Comparison of ENCODE assay signal across 12 cellular contexts in genomic region chr1:31381394-31382287, GRCh38. TPM values are rescaled to one million over a fixed set of nuclear protein-coding genes. Genes with fewer than 3 reads are reported as not detected.
DNase-seq lines count a peak whose midpoint lies in the region; ATAC-seq and TF ChIP-seq lines count a peak whose summit lies in the region.
"Had no signal": no experiment of that assay in that cellular context is flagged by ENCODE, and none has a peak within 500 bp of the region (broad histone marks: within the 10 kb centered on the region; RNA-seq: fewer than 3 reads in every experiment).

No MANE protein-coding gene starts in this region.

- H3K9ac ChIP-seq in skeletal muscle tissue (ENCODE audit: low read depth in 1 of 3, low read length in 3 of 3): peak overlapping the region; percentile 45 to 73 (median 58)

- no peak overlapping the region for H3K27ac Mint-ChIP-seq in naive thymus-derived CD8-positive, alpha-beta T cell
- H3K27ac Mint-ChIP-seq: activated B cell treated with CpG ODN at 0.5 μM for 24 hours; activated naive CD4-positive, alpha-beta T cell treated with anti-CD3 and anti-CD28 coated beads, Interleukin-2, amount 50 U/mL, for 72 hours; stimulated activated naive CD8-positive, alpha-beta T cell treated with anti-CD3 and anti-CD28 coated beads, Interleukin-15, amount 100 ng/mL, for 72 hours had no signal

- H3K9me3 ChIP-seq in right atrium auricular region: no peaks in the 10 kb centered on the region
- no peaks in the 10 kb centered on the region for H3K9me3 ChIP-seq in skeletal muscle tissue (ENCODE audit: control insufficient read depth in 3 of 3, low read length in 3 of 3)
- H3K9me3 ChIP-seq in ascending aorta: no peaks in the 10 kb centered on the region
- H3K9me3 ChIP-seq: right lobe of liver had no signal

- TF ChIP-seq CTCF in right atrium auricular region (IDR thresholded peaks at IDR 0.05): no peak
- TF ChIP-seq CTCF in ascending aorta (IDR thresholded peaks at IDR 0.05): no peak

- H3K36me3 Mint-ChIP-seq in naive thymus-derived CD8-positive, alpha-beta T cell: no peaks in the 10 kb centered on the region
- H3K36me3 Mint-ChIP-seq: activated naive CD4-positive, alpha-beta T cell treated with anti-CD3 and anti-CD28 coated beads, Interleukin-2, amount 50 U/mL, for 72 hours had no signal

- H3K4me3 Mint-ChIP-seq in naive thymus-derived CD8-positive, alpha-beta T cell: no peak overlapping the region
- H3K4me3 Mint-ChIP-seq: activated B cell treated with CpG ODN at 0.5 μM for 24 hours; stimulated activated naive CD8-positive, alpha-beta T cell treated with anti-CD3 and anti-CD28 coated beads, Interleukin-15, amount 100 ng/mL, for 72 hours had no signal

- H3K27me3 Mint-ChIP-seq in naive thymus-derived CD8-positive, alpha-beta T cell: peaks cover 11 to 51% (median 33%) of the 10 kb centered on the region in 5 donors

- no peak for ATAC-seq in naive thymus-derived CD8-positive, alpha-beta T cell
- ATAC-seq: activated naive CD4-positive, alpha-beta T cell treated with anti-CD3 and anti-CD28 coated beads, Interleukin-2, amount 50 U/mL, for 72 hours; stimulated activated naive CD8-positive, alpha-beta T cell treated with anti-CD3 and anti-CD28 coated beads, Interleukin-15, amount 100 ng/mL, for 72 hours had no signal

- intact Hi-C loops in ascending aorta (cut with DNase I): no loop called here

- POLR2A ChIA-PET in naive thymus-derived CD8-positive, alpha-beta T cell (lab: Charles Lee): no interaction called here

- DNase-seq in LHCN-M2 (ENCODE audit: low read depth): peak; percentile 87
- DNase-seq in caudate nucleus (lab: John Stamatoyannopoulos, UW): peak in 5 of 61 donors; percentile 12 to 41 (median 15)
- peak; percentile 63 for DNase-seq in right atrium auricular region (ENCODE audit: low spot score)
- no peak for DNase-seq in NCI-H1092 (lab: John Stamatoyannopoulos, UW)
- DNase-seq in naive thymus-derived CD8-positive, alpha-beta T cell: no peak
- no peak for DNase-seq in NCI-H2196 treated with DMSO at 0.1 percent for 48 hours (lab: John Stamatoyannopoulos, UW; ENCODE audit: unreplicated experiment)
- DNase-seq in ascending aorta (ENCODE audit: low spot score in 2 of 2): no peak
- DNase-seq: activated B cell treated with CpG ODN at 0.5 μM for 24 hours; right lobe of liver; stimulated activated naive CD8-positive, alpha-beta T cell treated with anti-CD3 and anti-CD28 coated beads, Interleukin-15, amount 100 ng/mL, for 72 hours had no signal

- H3K4me1 Mint-ChIP-seq in naive thymus-derived CD8-positive, alpha-beta T cell: no peaks in the 10 kb centered on the region
- H3K4me1 Mint-ChIP-seq: activated B cell treated with CpG ODN at 0.5 μM for 24 hours; stimulated activated naive CD8-positive, alpha-beta T cell treated with anti-CD3 and anti-CD28 coated beads, Interleukin-15, amount 100 ng/mL, for 72 hours had no signal

- peaks cover 0 to 2% (median 0%) of the 10 kb centered on the region in 9 donors for H3K9me3 Mint-ChIP-seq in naive thymus-derived CD8-positive, alpha-beta T cell
- H3K9me3 Mint-ChIP-seq: activated B cell treated with CpG ODN at 0.5 μM for 24 hours; activated naive CD4-positive, alpha-beta T cell treated with anti-CD3 and anti-CD28 coated beads, Interleukin-2, amount 50 U/mL, for 72 hours; stimulated activated naive CD8-positive, alpha-beta T cell treated with anti-CD3 and anti-CD28 coated beads, Interleukin-15, amount 100 ng/mL, for 72 hours had no signal

- H3K27ac ChIP-seq in caudate nucleus (ENCODE audit: low read depth, low read length): peak overlapping the region; percentile 21
- H3K27ac ChIP-seq in right atrium auricular region: peak overlapping the region; percentile 74 to 93
- peak overlapping the region; percentile 82 for H3K27ac ChIP-seq in skeletal muscle tissue (ENCODE audit: low read depth, low read length)
- no peak overlapping the region for H3K27ac ChIP-seq in ascending aorta
- H3K27ac ChIP-seq: right lobe of liver had no signal

- H3K4me1 ChIP-seq in right atrium auricular region (peaks cover 0 to 30% of the 10 kb centered on the region in 2 donors), skeletal muscle tissue (ENCODE audit: control insufficient read depth in 3 of 3, insufficient read depth in 3 of 3, low read length in 3 of 3) (peaks cover 34 to 63% (median 63%) of the 10 kb centered on the region in 3 donors), ascending aorta (peaks cover 0 to 8% of the 10 kb centered on the region in 2 donors)
- H3K4me1 ChIP-seq: right lobe of liver had no signal

- no peaks in the 10 kb centered on the region for H3K27me3 ChIP-seq in right atrium auricular region
- no peaks in the 10 kb centered on the region for H3K27me3 ChIP-seq in skeletal muscle tissue (ENCODE audit: control insufficient read depth in 3 of 3, insufficient read depth in 3 of 3, low read length in 3 of 3)
- no peaks in the 10 kb centered on the region for H3K27me3 ChIP-seq in ascending aorta
- H3K27me3 ChIP-seq: right lobe of liver had no signal

- no peaks in the 10 kb centered on the region for H3K36me3 ChIP-seq in right atrium auricular region
- H3K36me3 ChIP-seq in skeletal muscle tissue (ENCODE audit: control insufficient read depth in 3 of 3, insufficient read depth in 3 of 3, low read length in 3 of 3): no peaks in the 10 kb centered on the region
- no peaks in the 10 kb centered on the region for H3K36me3 ChIP-seq in ascending aorta
- H3K36me3 ChIP-seq: right lobe of liver had no signal

- H3K4me3 ChIP-seq in right atrium auricular region (no peak overlapping the region), skeletal muscle tissue (ENCODE audit: low read length in 3 of 3) (peak overlapping the region in 1 of 3 donors; percentile 41), ascending aorta (no peak overlapping the region)
- H3K4me3 ChIP-seq: right lobe of liver had no signal

RNA-seq across cellular contexts. Expression of gene FABP3, which starts 8.8 kb away (rescaled TPM):
- total RNA-seq in LHCN-M2 (2014; rRNA removed) (5.1 and 10.2 TPM in 2 replicates), right atrium auricular region (1,000 to 10,000 TPM; 3,211 to 3,527 TPM), skeletal muscle tissue (201 TPM), ascending aorta (24.2 TPM)
- polyA plus RNA-seq in LHCN-M2 (2012): 90.8 TPM
- total RNA-seq in naive thymus-derived CD8-positive, alpha-beta T cell: not detected
- not detected for polyA plus RNA-seq in naive thymus-derived CD8-positive, alpha-beta T cell
- total RNA-seq: activated naive CD4-positive, alpha-beta T cell treated with anti-CD3 and anti-CD28 coated beads, Interleukin-2, amount 50 U/mL, for 72 hours had no signal

RNA-seq across cellular contexts. Expression of gene SERINC2, which starts 31.4 kb away (rescaled TPM):
- 18.4 and 23.9 TPM in 2 replicates for total RNA-seq in LHCN-M2 (2014; rRNA removed)
- 65.8 TPM for polyA plus RNA-seq in LHCN-M2 (2012)
- total RNA-seq in right atrium auricular region: 1 to 10 TPM in 1 of 2 donors, under 1 TPM in 1; 0.70 to 3.8 TPM
- 2.1 TPM for total RNA-seq in skeletal muscle tissue
- total RNA-seq in naive thymus-derived CD8-positive, alpha-beta T cell: not detected
- not detected for polyA plus RNA-seq in naive thymus-derived CD8-positive, alpha-beta T cell
- total RNA-seq in ascending aorta: 10.7 TPM

Comparison
In these comparisons a context has a peak if more than half of its experiments do, and no peak if none do; other contexts are left out.
1. DNase-seq: peak in LHCN-M2 (single experiment) and right atrium auricular region (single experiment); none in NCI-H1092 (single experiment), naive thymus-derived CD8-positive, alpha-beta T cell (0 of 10), NCI-H2196 treated with DMSO at 0.1 percent for 48 hours (single experiment) and ascending aorta (0 of 2).
2. H3K27ac ChIP-seq: peak in caudate nucleus (single experiment), right atrium auricular region (2 of 2) and skeletal muscle tissue (single experiment); none in ascending aorta (0 of 2).
3. RNA of gene FABP3, which starts 8.8 kb away (total RNA-seq): 3,211 to 3,527 TPM in right atrium auricular region; 201 TPM in skeletal muscle tissue (single experiment), 24.2 TPM in ascending aorta (single experiment), 5.1 to 10.2 TPM in LHCN-M2 and not detected in naive thymus-derived CD8-positive, alpha-beta T cell; every median in the first group is over 10 times any median in the second.